In the genomic region with DNA sequence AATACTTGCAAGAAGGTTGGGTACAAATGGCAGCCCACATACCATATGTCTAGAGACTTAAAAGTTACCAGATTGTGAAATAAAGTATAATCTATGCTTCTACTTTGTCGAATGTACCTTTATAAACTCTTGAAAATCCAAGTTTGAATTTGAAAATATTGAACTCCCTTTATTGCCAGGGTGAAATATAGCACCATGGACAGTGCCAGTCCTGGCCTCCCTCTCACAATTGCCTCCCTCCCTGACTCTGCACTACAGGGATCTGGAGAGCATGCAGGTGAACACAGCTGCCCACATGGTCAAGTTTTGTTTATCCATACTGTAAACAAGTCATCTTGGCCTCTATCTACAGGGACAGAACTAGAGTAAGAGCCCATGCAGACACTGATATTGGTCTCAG, we compare ENCODE assay signal across 2 cellular contexts.
TF ChIP-seq lines count a peak whose summit lies in the region.

No MANE protein-coding gene starts in this region.

TF ChIP-seq in HEK293, 187 proteins besides CTCF, POLR2A, EP300 and RAD21:
- TF ChIP-seq PRDM2 (tag by site-specific recombination; IDR thresholded peaks at IDR 0.05; ENCODE audit: borderline replicate concordance): no peak
- no peak for TF ChIP-seq SP2 (tag by site-specific recombination; IDR thresholded peaks at IDR 0.05)
- TF ChIP-seq, protein P1, sequence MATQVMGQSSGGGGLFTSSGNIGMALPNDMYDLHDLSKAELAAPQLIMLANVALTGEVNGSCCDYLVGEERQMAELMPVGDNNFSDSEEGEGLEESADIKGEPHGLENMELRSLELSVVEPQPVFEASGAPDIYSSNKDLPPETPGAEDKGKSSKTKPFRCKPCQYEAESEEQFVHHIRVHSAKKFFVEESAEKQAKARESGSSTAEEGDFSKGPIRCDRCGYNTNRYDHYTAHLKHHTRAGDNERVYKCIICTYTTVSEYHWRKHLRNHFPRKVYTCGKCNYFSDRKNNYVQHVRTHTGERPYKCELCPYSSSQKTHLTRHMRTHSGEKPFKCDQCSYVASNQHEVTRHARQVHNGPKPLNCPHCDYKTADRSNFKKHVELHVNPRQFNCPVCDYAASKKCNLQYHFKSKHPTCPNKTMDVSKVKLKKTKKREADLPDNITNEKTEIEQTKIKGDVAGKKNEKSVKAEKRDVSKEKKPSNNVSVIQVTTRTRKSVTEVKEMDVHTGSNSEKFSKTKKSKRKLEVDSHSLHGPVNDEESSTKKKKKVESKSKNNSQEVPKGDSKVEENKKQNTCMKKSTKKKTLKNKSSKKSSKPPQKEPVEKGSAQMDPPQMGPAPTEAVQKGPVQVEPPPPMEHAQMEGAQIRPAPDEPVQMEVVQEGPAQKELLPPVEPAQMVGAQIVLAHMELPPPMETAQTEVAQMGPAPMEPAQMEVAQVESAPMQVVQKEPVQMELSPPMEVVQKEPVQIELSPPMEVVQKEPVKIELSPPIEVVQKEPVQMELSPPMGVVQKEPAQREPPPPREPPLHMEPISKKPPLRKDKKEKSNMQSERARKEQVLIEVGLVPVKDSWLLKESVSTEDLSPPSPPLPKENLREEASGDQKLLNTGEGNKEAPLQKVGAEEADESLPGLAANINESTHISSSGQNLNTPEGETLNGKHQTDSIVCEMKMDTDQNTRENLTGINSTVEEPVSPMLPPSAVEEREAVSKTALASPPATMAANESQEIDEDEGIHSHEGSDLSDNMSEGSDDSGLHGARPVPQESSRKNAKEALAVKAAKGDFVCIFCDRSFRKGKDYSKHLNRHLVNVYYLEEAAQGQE (tag by site-specific recombination; IDR thresholded peaks at IDR 0.05): peak; percentile 87
- no peak for TF ChIP-seq ZBTB7A (tag by site-specific recombination; IDR thresholded peaks at IDR 0.05; ENCODE audit: low read depth)
- TF ChIP-seq ZNF707 (tag by site-specific recombination; IDR thresholded peaks at IDR 0.05): no peak

TF ChIP-seq in GM12878, 131 proteins besides CTCF, POLR2A, EP300 and RAD21 (continued from another document):
- TF ChIP-seq, protein P1 (IDR thresholded peaks at IDR 0.05; ENCODE audit: low read depth, low read length): peak; percentile 71; the same call in 1 of the 2 replicates
- no peak for TF ChIP-seq STAT3 (IDR thresholded peaks at IDR 0.05; ENCODE audit: low read depth, low read length)
